ENCODE assay signal across 3 cellular contexts in the genomic region with DNA sequence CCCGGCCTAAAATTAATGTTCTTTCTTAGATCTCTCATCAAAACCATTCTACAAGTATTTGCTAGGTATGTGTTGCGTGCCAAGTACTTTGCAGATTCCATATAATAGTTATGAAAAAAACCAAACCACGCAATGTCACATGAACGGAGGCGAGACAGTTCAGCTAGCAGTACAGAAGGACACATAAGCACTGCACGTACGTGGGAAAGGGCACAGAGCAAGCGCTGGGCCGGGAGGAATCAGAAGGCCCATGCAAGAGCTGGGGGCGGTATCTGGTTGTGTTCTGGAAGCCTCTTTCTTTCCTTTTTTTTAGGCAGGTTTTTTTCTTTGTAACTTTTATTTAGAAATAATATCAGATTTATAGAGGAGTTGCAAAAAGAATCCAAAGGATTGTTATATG.
TF ChIP-seq lines count a peak whose summit lies in the region.

No MANE protein-coding gene starts in this region.

TF ChIP-seq in HCT116, 20 proteins besides CTCF, POLR2A, EP300 and RAD21:
- TF ChIP-seq TCF7L2 (IDR thresholded peaks at IDR 0.05; ENCODE audit: borderline replicate concordance, extremely low read depth, insufficient read depth, insufficient read length) (no peak), SP1 (IDR thresholded peaks at IDR 0.05; ENCODE audit: low read depth) (no peak), FOSL1 (IDR thresholded peaks at IDR 0.05; ENCODE audit: low read depth) (no peak), EZH2 (IDR thresholded peaks at IDR 0.05) (no peak), CBX3 (IDR thresholded peaks at IDR 0.05; ENCODE audit: low read depth) (no peak)
- TF ChIP-seq, protein P1, sequence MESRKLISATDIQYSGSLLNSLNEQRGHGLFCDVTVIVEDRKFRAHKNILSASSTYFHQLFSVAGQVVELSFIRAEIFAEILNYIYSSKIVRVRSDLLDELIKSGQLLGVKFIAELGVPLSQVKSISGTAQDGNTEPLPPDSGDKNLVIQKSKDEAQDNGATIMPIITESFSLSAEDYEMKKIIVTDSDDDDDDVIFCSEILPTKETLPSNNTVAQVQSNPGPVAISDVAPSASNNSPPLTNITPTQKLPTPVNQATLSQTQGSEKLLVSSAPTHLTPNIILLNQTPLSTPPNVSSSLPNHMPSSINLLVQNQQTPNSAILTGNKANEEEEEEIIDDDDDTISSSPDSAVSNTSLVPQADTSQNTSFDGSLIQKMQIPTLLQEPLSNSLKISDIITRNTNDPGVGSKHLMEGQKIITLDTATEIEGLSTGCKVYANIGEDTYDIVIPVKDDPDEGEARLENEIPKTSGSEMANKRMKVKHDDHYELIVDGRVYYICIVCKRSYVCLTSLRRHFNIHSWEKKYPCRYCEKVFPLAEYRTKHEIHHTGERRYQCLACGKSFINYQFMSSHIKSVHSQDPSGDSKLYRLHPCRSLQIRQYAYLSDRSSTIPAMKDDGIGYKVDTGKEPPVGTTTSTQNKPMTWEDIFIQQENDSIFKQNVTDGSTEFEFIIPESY (IDR thresholded peaks at IDR 0.05; ENCODE audit: extremely low read depth, insufficient replicate concordance, low read length): no peak
- TF ChIP-seq, protein P2, sequence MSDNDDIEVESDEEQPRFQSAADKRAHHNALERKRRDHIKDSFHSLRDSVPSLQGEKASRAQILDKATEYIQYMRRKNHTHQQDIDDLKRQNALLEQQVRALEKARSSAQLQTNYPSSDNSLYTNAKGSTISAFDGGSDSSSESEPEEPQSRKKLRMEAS (IDR thresholded peaks at IDR 0.05): no peak
- TF ChIP-seq, protein P3, sequence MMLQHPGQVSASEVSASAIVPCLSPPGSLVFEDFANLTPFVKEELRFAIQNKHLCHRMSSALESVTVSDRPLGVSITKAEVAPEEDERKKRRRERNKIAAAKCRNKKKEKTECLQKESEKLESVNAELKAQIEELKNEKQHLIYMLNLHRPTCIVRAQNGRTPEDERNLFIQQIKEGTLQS (IDR thresholded peaks at IDR 0.05): no peak
TF ChIP-seq in HCT116: peak in this region for 0.

TF ChIP-seq in WTC11, 78 proteins besides CTCF, POLR2A, EP300 and RAD21 (continues in another document):
- TF ChIP-seq, protein P4, sequence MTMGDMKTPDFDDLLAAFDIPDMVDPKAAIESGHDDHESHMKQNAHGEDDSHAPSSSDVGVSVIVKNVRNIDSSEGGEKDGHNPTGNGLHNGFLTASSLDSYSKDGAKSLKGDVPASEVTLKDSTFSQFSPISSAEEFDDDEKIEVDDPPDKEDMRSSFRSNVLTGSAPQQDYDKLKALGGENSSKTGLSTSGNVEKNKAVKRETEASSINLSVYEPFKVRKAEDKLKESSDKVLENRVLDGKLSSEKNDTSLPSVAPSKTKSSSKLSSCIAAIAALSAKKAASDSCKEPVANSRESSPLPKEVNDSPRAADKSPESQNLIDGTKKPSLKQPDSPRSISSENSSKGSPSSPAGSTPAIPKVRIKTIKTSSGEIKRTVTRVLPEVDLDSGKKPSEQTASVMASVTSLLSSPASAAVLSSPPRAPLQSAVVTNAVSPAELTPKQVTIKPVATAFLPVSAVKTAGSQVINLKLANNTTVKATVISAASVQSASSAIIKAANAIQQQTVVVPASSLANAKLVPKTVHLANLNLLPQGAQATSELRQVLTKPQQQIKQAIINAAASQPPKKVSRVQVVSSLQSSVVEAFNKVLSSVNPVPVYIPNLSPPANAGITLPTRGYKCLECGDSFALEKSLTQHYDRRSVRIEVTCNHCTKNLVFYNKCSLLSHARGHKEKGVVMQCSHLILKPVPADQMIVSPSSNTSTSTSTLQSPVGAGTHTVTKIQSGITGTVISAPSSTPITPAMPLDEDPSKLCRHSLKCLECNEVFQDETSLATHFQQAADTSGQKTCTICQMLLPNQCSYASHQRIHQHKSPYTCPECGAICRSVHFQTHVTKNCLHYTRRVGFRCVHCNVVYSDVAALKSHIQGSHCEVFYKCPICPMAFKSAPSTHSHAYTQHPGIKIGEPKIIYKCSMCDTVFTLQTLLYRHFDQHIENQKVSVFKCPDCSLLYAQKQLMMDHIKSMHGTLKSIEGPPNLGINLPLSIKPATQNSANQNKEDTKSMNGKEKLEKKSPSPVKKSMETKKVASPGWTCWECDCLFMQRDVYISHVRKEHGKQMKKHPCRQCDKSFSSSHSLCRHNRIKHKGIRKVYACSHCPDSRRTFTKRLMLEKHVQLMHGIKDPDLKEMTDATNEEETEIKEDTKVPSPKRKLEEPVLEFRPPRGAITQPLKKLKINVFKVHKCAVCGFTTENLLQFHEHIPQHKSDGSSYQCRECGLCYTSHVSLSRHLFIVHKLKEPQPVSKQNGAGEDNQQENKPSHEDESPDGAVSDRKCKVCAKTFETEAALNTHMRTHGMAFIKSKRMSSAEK (CRISPR knock-in tag; IDR thresholded peaks at IDR 0.05; ENCODE audit: borderline replicate concordance): no peak
- TF ChIP-seq NR2C2 (CRISPR knock-in tag; IDR thresholded peaks at IDR 0.05) (no peak), IRF2 (CRISPR knock-in tag; IDR thresholded peaks at IDR 0.05; ENCODE audit: borderline replicate concordance, low read depth) (no peak), NFYB (CRISPR knock-in tag; conservative IDR thresholded peaks at IDR 0.05; ENCODE audit: low read depth) (no peak), TP53 (CRISPR knock-in tag; IDR thresholded peaks at IDR 0.05) (no peak), TCF7 (CRISPR knock-in tag; IDR thresholded peaks at IDR 0.05; ENCODE audit: low read depth) (no peak), ZNF671 (CRISPR knock-in tag; IDR thresholded peaks at IDR 0.05) (no peak), NFE2L1 (CRISPR knock-in tag; IDR thresholded peaks at IDR 0.05) (no peak), OVOL2 (CRISPR knock-in tag; IDR thresholded peaks at IDR 0.05; ENCODE audit: borderline replicate concordance) (no peak), FOXP1 (CRISPR knock-in tag; IDR thresholded peaks at IDR 0.05; ENCODE audit: borderline replicate concordance) (no peak), ZBTB21 (CRISPR knock-in tag; IDR thresholded peaks at IDR 0.05; ENCODE audit: borderline replicate concordance) (no peak), ZNF416 (CRISPR knock-in tag; IDR thresholded peaks at IDR 0.05) (no peak), FOXK1 (CRISPR knock-in tag; IDR thresholded peaks at IDR 0.05) (no peak), CREM (CRISPR knock-in tag; IDR thresholded peaks at IDR 0.05) (no peak)
- TF ChIP-seq, protein P5, sequence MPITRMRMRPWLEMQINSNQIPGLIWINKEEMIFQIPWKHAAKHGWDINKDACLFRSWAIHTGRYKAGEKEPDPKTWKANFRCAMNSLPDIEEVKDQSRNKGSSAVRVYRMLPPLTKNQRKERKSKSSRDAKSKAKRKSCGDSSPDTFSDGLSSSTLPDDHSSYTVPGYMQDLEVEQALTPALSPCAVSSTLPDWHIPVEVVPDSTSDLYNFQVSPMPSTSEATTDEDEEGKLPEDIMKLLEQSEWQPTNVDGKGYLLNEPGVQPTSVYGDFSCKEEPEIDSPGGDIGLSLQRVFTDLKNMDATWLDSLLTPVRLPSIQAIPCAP (CRISPR knock-in tag; IDR thresholded peaks at IDR 0.05): no peak
- TF ChIP-seq, protein P6, sequence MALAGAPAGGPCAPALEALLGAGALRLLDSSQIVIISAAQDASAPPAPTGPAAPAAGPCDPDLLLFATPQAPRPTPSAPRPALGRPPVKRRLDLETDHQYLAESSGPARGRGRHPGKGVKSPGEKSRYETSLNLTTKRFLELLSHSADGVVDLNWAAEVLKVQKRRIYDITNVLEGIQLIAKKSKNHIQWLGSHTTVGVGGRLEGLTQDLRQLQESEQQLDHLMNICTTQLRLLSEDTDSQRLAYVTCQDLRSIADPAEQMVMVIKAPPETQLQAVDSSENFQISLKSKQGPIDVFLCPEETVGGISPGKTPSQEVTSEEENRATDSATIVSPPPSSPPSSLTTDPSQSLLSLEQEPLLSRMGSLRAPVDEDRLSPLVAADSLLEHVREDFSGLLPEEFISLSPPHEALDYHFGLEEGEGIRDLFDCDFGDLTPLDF (CRISPR knock-in tag; IDR thresholded peaks at IDR 0.05): no peak

TF ChIP-seq in SK-N-SH, 30 proteins besides CTCF, POLR2A, EP300 and RAD21:
- TF ChIP-seq RXRA (IDR thresholded peaks at IDR 0.05; ENCODE audit: borderline replicate concordance, low read depth): no peak
- no peak for TF ChIP-seq YY1 (IDR thresholded peaks at IDR 0.05; ENCODE audit: low read depth)
- TF ChIP-seq, protein P7, sequence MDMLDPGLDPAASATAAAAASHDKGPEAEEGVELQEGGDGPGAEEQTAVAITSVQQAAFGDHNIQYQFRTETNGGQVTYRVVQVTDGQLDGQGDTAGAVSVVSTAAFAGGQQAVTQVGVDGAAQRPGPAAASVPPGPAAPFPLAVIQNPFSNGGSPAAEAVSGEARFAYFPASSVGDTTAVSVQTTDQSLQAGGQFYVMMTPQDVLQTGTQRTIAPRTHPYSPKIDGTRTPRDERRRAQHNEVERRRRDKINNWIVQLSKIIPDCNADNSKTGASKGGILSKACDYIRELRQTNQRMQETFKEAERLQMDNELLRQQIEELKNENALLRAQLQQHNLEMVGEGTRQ (IDR thresholded peaks at IDR 0.05; ENCODE audit: borderline replicate concordance, low read depth, low read length): no peak
- TF ChIP-seq, protein P2 (IDR thresholded peaks at IDR 0.05; ENCODE audit: low read depth): no peak
- TF ChIP-seq MXI1 (IDR thresholded peaks at IDR 0.05; ENCODE audit: low read depth, low read length): no peak
- TF ChIP-seq GABPA (IDR thresholded peaks at IDR 0.05; ENCODE audit: low read depth): no peak
- no peak for TF ChIP-seq RFX5 (IDR thresholded peaks at IDR 0.05; ENCODE audit: low read length)
- TF ChIP-seq ELF1 (IDR thresholded peaks at IDR 0.05): no peak
- no peak for TF ChIP-seq TCF12 (IDR thresholded peaks at IDR 0.05)
